27 cellular contexts compared by ENCODE assay signal in genomic region chr10:72642318-72642717, GRCh38.
"Had no signal": no experiment of that assay in that cellular context is flagged by ENCODE, and none has a peak within 500 bp of the region (broad histone marks: within the 10 kb centered on the region; RNA-seq: fewer than 3 reads in every experiment).

No MANE protein-coding gene starts in this region.

- H3K4me3 ChIP-seq: stomach, suprapubic skin, testis, thoracic aorta, thyroid gland, tibial artery, tibial nerve, transverse colon, upper lobe of left lung, upper lobe of right lung, uterus, vagina had no signal

- H3K9me3 ChIP-seq: stomach, suprapubic skin, testis, thoracic aorta, thyroid gland, tibial artery, tibial nerve, transverse colon, upper lobe of left lung, upper lobe of right lung, uterus, vagina had no signal

- H3K36me3 ChIP-seq: stomach, suprapubic skin, thoracic aorta, thyroid gland, tibial artery, tibial nerve, transverse colon, upper lobe of left lung, upper lobe of right lung, uterus, vagina had no signal

- H3K27me3 ChIP-seq: stomach, suprapubic skin, testis, thyroid gland, tibial artery, tibial nerve, transverse colon, upper lobe of left lung, upper lobe of right lung, uterus, vagina had no signal

- H3K4me1 ChIP-seq: testis, thyroid gland, upper lobe of left lung, upper lobe of right lung, uterus had no signal

- H3K27ac ChIP-seq: stomach, suprapubic skin, testis, thoracic aorta, thyroid gland, tibial artery, tibial nerve, transverse colon, upper lobe of left lung, upper lobe of right lung, uterus, vagina had no signal

- ATAC-seq: stimulated activated effector memory CD8-positive, alpha-beta T cell treated with anti-CD3 and anti-CD28 coated beads, Interleukin-12 subunit alpha, Interleukin-12 subunit beta, amount 100 ng/mL, for 72 hours; stimulated activated memory B cell treated with anti-CD40 and anti-IgM and Interleukin-4, amounts not matched to agents 10 μg/mL and 1 μg/mL and 100 μg/mL, for 72 hours; stimulated activated naive B cell treated with anti-CD40 and anti-IgM and Interleukin-4, amounts not matched to agents 10 μg/mL and 1 μg/mL and 100 μg/mL, for 72 hours; stimulated activated naive CD8-positive, alpha-beta T cell treated with anti-CD3 and anti-CD28 coated beads, Interleukin-15, amount 100 ng/mL, for 72 hours; stimulated activated naive CD8-positive, alpha-beta T cell treated with anti-CD3 and anti-CD28 coated beads, Interleukin-15, Interleukin-2, amounts not matched to agents 100 U/mL and 50 U/mL, for 24 hours; upper lobe of right lung had no signal

- FAIRE-seq: urothelium cell line had no signal

- DNase-seq: stimulated activated CD4-positive, alpha-beta T cell treated with anti-CD3 and anti-CD28 coated beads, Interleukin-2, amount 100 ng/mL, for 48 hours; stimulated activated CD4-positive, alpha-beta T cell treated with anti-CD3 and anti-CD28 coated beads, Interleukin-4, amount 100 ng/mL, for 1 hour; stimulated activated CD4-positive, alpha-beta T cell treated with anti-CD3 and anti-CD28 coated beads, Interleukin-4, amount 100 ng/mL, for 24 hours; stimulated activated CD4-positive, alpha-beta T cell treated with anti-CD3 and anti-CD28 coated beads, Interleukin-4, amount 100 ng/mL, for 4 hours; stimulated activated CD8-positive, alpha-beta memory T cell treated with anti-CD3 and anti-CD28 coated beads, Interleukin-4, amount 100 ng/mL, for 48 hours; stimulated activated naive B cell treated with anti-CD40 and anti-IgM and Interleukin-4, amounts not matched to agents 10 μg/mL and 1 μg/mL and 100 μg/mL, for 72 hours; stimulated activated naive CD4-positive, alpha-beta T cell; stimulated activated naive CD4-positive, alpha-beta T cell treated with Interleukin-2 at 50 U/mL for 16 hours; stimulated activated naive CD8-positive, alpha-beta T cell treated with anti-CD3 and anti-CD28 coated beads, Interleukin-15, amount 100 ng/mL, for 72 hours; stimulated activated naive CD8-positive, alpha-beta T cell treated with anti-CD3 and anti-CD28 coated beads, Interleukin-15, Interleukin-2, amounts not matched to agents 100 U/mL and 50 U/mL, for 24 hours; stomach; substantia nigra; testis; thyroid gland; tibial artery; transverse colon; trophoblast cell; upper lobe of left lung; upper lobe of right lung; uterus had no signal
